Comparison of ENCODE assay signal across 8 cellular contexts in the genomic region with DNA sequence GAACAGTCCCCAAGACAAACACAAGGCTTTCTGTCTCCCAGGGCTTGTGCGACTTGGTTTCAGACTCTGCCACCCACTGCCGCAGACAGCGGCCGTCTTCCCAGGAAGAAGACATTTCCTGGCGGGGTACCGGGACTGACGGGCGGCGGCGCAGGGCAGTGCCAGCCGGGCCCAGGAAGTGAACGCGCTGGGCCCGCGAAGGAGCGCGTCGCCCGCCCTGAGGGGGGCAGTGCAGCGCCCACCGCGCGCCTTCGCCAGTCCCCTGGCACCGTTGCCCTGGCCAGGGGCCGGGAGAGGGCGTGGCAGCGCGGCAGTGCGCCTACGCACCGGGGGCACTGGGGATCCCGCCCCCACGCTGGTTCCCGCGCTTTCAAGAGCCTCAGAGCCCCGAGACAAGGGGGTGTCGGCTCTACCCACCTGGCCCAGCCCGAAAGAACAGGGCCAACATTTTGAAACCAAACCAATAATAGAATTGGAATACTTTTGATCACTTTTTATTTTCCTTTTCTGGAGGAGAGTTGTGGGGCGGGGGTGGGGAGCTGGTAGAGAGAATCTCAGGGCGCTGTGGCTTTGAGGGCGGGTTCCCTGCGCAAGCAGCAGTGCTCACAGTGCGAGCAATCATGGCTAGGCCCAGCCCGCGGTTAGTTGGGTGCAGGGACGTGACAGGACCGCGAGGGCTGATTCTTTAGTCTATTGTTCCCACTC. TPM values are rescaled to one million over a fixed set of nuclear protein-coding genes. Genes with fewer than 3 reads are reported as not detected.
DNase-seq lines count a peak whose midpoint lies in the region; ATAC-seq and TF ChIP-seq lines count a peak whose summit lies in the region.

No MANE protein-coding gene starts in this region.

- peak; percentile 57 for ATAC-seq in HG03025 (IDR thresholded peaks at IDR 0.05; ENCODE audit: low FRiP score, unreplicated experiment)
- ATAC-seq in activated T-helper 17 cell treated with anti-CD3 and anti-CD28 coated beads, Interleukin-2, amount 50 U/mL, for 72 hours (replicated peaks): peak; percentile 87

- H3K36me3 ChIP-seq in osteoblast (ENCODE audit: insufficient read depth, low read length): no peaks in the 10 kb centered on the region
- no peaks in the 10 kb centered on the region for H3K36me3 ChIP-seq in mesendoderm (ENCODE audit: control insufficient read depth, insufficient read depth, low read length)

- H4K5ac ChIP-seq in mesendoderm (ENCODE audit: low read length): no peak overlapping the region

- no peak overlapping the region for H4K8ac ChIP-seq in mesendoderm (ENCODE audit: low read depth, low read length)

- H3K4me3 Mint-ChIP-seq in activated T-helper 17 cell treated with anti-CD3 and anti-CD28 coated beads, Interleukin-2, amount 50 U/mL, for 72 hours: peak overlapping the region; percentile 66

- H2BK120ac ChIP-seq in mesendoderm (ENCODE audit: low read depth, low read length): no peak overlapping the region

- H3K27ac ChIP-seq in osteoblast (ENCODE audit: low read depth, low read length): no peak overlapping the region
- H3K27ac ChIP-seq in mesendoderm (ENCODE audit: low read depth, low read length): no peak overlapping the region

- H3K9me3 Mint-ChIP-seq in activated T-helper 17 cell treated with anti-CD3 and anti-CD28 coated beads, Interleukin-2, amount 50 U/mL, for 72 hours: no peaks in the 10 kb centered on the region

- no peaks in the 10 kb centered on the region for H3K9me3 ChIP-seq in osteoblast (ENCODE audit: low read depth, low read length)

- no peak overlapping the region for H3K56ac ChIP-seq in mesendoderm (ENCODE audit: low read length)

- no peak overlapping the region for H3K23ac ChIP-seq in mesendoderm (ENCODE audit: low read length)

- no peaks in the 10 kb centered on the region for H3K36me3 Mint-ChIP-seq in activated T-helper 17 cell treated with anti-CD3 and anti-CD28 coated beads, Interleukin-2, amount 50 U/mL, for 72 hours (ENCODE audit: low read depth)

- H3K27me3 Mint-ChIP-seq in activated T-helper 17 cell treated with anti-CD3 and anti-CD28 coated beads, Interleukin-2, amount 50 U/mL, for 72 hours: no peaks in the 10 kb centered on the region

- no peak overlapping the region for H2BK5ac ChIP-seq in mesendoderm (ENCODE audit: low read length)

- H2AK5ac ChIP-seq in mesendoderm (ENCODE audit: low read length): no peak overlapping the region

- peak; percentile 62 for DNase-seq in GM03348 (ENCODE audit: low spot score)
- peak; percentile 17 for DNase-seq in NOMO-1 treated with DMSO at 0.1 percent for 48 hours (lab: John Stamatoyannopoulos, UW; ENCODE audit: unreplicated experiment)
- no peak for DNase-seq in fibroblast of villous mesenchyme (ENCODE audit: low read depth)
- DNase-seq in osteoblast (ENCODE audit: insufficient read length, low spot score, missing footprints): no peak
- DNase-seq in mesendoderm: no peak
- no peak for DNase-seq in NCI-H1694 (lab: John Stamatoyannopoulos, UW)

- H3K4me1 ChIP-seq in osteoblast (ENCODE audit: insufficient read depth, low read length) (peaks cover 7% of the 10 kb centered on the region), mesendoderm (ENCODE audit: control insufficient read depth, low read depth, low read length) (no peaks in the 10 kb centered on the region)

- no peak overlapping the region for H3K18ac ChIP-seq in mesendoderm (ENCODE audit: low read length)

- H4K20me1 ChIP-seq in osteoblast (ENCODE audit: insufficient read depth, low read length): no peaks in the 10 kb centered on the region

- peak overlapping the region; percentile 74 for H3K27ac Mint-ChIP-seq in activated T-helper 17 cell treated with anti-CD3 and anti-CD28 coated beads, Interleukin-2, amount 50 U/mL, for 72 hours

- H3K9ac ChIP-seq in mesendoderm (ENCODE audit: low read length): no peak overlapping the region

- H3K79me2 ChIP-seq in osteoblast (ENCODE audit: insufficient read depth, low read length) (no peaks in the 10 kb centered on the region), mesendoderm (ENCODE audit: control insufficient read depth, insufficient read depth, low read length) (no peaks in the 10 kb centered on the region)

- no peak overlapping the region for H2BK15ac ChIP-seq in mesendoderm (replicated peaks; ENCODE audit: low read depth)

- H3K79me1 ChIP-seq in mesendoderm (ENCODE audit: low read length): no peaks in the 10 kb centered on the region

- H3K4me3 ChIP-seq in fibroblast of villous mesenchyme (ENCODE audit: low read depth, low read length) (peak overlapping the region; percentile 44), osteoblast (ENCODE audit: insufficient read depth, low read length) (peak overlapping the region; percentile 69), mesendoderm (ENCODE audit: low read length) (no peak overlapping the region)

- H3K27me3 ChIP-seq in osteoblast (ENCODE audit: insufficient read depth, low read length) (no peaks in the 10 kb centered on the region), mesendoderm (ENCODE audit: insufficient read depth, low read length, poor library complexity) (no peaks in the 10 kb centered on the region)

- no peak overlapping the region for H3K4ac ChIP-seq in mesendoderm (ENCODE audit: low read depth, low read length)

- WGBS in mesendoderm (ENCODE audit: extremely low coverage, insufficient coverage, low lambda C conversion rate): no CpG with 5 or more reads among the region's 49 CpGs

- H2AFZ ChIP-seq in osteoblast (ENCODE audit: low read length): peak overlapping the region; percentile 94

- H3K4me2 ChIP-seq in osteoblast (ENCODE audit: insufficient read depth, low read length): peak overlapping the region; percentile 82
- H3K4me2 ChIP-seq in mesendoderm (ENCODE audit: low read length): no peak overlapping the region

- peaks cover 9% of the 10 kb centered on the region for H3K4me1 Mint-ChIP-seq in activated T-helper 17 cell treated with anti-CD3 and anti-CD28 coated beads, Interleukin-2, amount 50 U/mL, for 72 hours

- TF ChIP-seq CTCF in fibroblast of villous mesenchyme (IDR thresholded peaks at IDR 0.05; ENCODE audit: insufficient read depth, low read depth, low read length) (no peak), osteoblast (IDR thresholded peaks at IDR 0.05; ENCODE audit: extremely low read depth, low read depth, low read length) (peak; percentile 22)

RNA-seq across cellular contexts. Expression of a gene that starts 23.6 kb away (rescaled TPM):
- total RNA-seq in activated T-helper 17 cell treated with anti-CD3 and anti-CD28 coated beads, Interleukin-2, amount 50 U/mL, for 72 hours: 1 to 10 TPM in 1 of 2 donors, under 1 TPM in 1; 0.28 to 2.5 TPM
- total RNA-seq in fibroblast of villous mesenchyme (under 0.01 TPM in 2 replicates), osteoblast (0.29 and 0.72 TPM in 2 replicates)
- 0.86 TPM for polyA plus RNA-seq in mesendoderm (2013, experiment 1 of 2)
- polyA plus RNA-seq in mesendoderm (2013, experiment 2 of 2): 0.73 TPM

Comparison
In these comparisons a context has a peak if more than half of its experiments do, and no peak if none do; other contexts are left out.
1. DNase-seq: peak in GM03348 (single experiment) and NOMO-1 treated with DMSO at 0.1 percent for 48 hours (single experiment); none in fibroblast of villous mesenchyme (single experiment), osteoblast (single experiment), mesendoderm (single experiment) and NCI-H1694 (single experiment).